Comparison of ENCODE assay signal across 25 cellular contexts in genomic region chr4:40688446-40689095, GRCh38. TPM values are rescaled to one million over a fixed set of nuclear protein-coding genes. Genes with fewer than 3 reads are reported as not detected.
DNase-seq lines count a peak whose midpoint lies in the region; ATAC-seq and TF ChIP-seq lines count a peak whose summit lies in the region.
"Had no signal": no experiment of that assay in that cellular context is flagged by ENCODE, and none has a peak within 500 bp of the region (broad histone marks: within the 10 kb centered on the region; RNA-seq: fewer than 3 reads in every experiment).

No MANE protein-coding gene starts in this region.

- peak overlapping the region; percentile 74 for H3K27ac Mint-ChIP-seq in activated naive CD8-positive, alpha-beta T cell treated with anti-CD3 and anti-CD28 coated beads for 36 hours
- H3K27ac Mint-ChIP-seq: CD14-positive monocyte; effector memory CD8-positive, alpha-beta T cell; neural progenitor cell; T-cell had no signal

- H3K27me3 Mint-ChIP-seq in activated T-cell treated with anti-CD3 and anti-CD28 coated beads, Interleukin-2, amount 50 U/mL, for 4 hours (ENCODE audit: low read depth) = peaks cover 5% of the 10 kb centered on the region
- peaks cover 5% of the 10 kb centered on the region for H3K27me3 Mint-ChIP-seq in activated naive CD8-positive, alpha-beta T cell treated with anti-CD3 and anti-CD28 coated beads for 36 hours
- H3K27me3 Mint-ChIP-seq: T-cell had no signal

- no peak overlapping the region for H3K4me3 ChIP-seq in PC-9
- H3K4me3 ChIP-seq: body of pancreas, HAP-1, heart left ventricle, neural progenitor cell, prostate gland, suprapubic skin had no signal

- intact Hi-C loops in PC-9 (cut with micrococcal nuclease; ENCODE audit: unreplicated experiment) = no loop called here

- CTCF ChIA-PET in PC-9 (lab: Charles Lee) = interaction anchor here (0.6 kb wide), 1 partner anchor 46 kb away, joined by 8 read pairs; no protein-coding TSS in a partner anchor

- no peaks in the 10 kb centered on the region for H3K9me2 ChIP-seq in PC-9 (ENCODE audit: insufficient read depth)

- peaks cover 9% of the 10 kb centered on the region for H3K4me1 Mint-ChIP-seq in activated T-cell treated with anti-CD3 and anti-CD28 coated beads, Interleukin-2, amount 50 U/mL, for 4 hours (ENCODE audit: low read depth)
- peaks cover 5% of the 10 kb centered on the region for H3K4me1 Mint-ChIP-seq in activated naive CD8-positive, alpha-beta T cell treated with anti-CD3 and anti-CD28 coated beads for 36 hours

- no peak overlapping the region for H2AFZ ChIP-seq in PC-9
- H2AFZ ChIP-seq: neural progenitor cell had no signal

- no peaks in the 10 kb centered on the region for H3K36me3 ChIP-seq in PC-9 (ENCODE audit: low read depth)
- H3K36me3 ChIP-seq: HAP-1, heart left ventricle, neural progenitor cell, prostate gland, suprapubic skin had no signal

- H3K4me3 Mint-ChIP-seq in activated T-cell treated with anti-CD3 and anti-CD28 coated beads, Interleukin-2, amount 50 U/mL, for 4 hours = no peak overlapping the region
- H3K4me3 Mint-ChIP-seq in activated naive CD8-positive, alpha-beta T cell treated with anti-CD3 and anti-CD28 coated beads for 36 hours = no peak overlapping the region
- H3K4me3 Mint-ChIP-seq: CD14-positive monocyte; effector memory CD8-positive, alpha-beta T cell; neural progenitor cell; T-cell had no signal

- no peak for TF ChIP-seq CTCF in PC-9 (conservative IDR thresholded peaks at IDR 0.05)

- POLR2A ChIA-PET in PC-9 (lab: Charles Lee; ENCODE audit: unreplicated experiment) = interaction anchor here (0.6 to 0.7 kb wide), 2 partner anchors 16 kb away, joined by 3 to 17 read pairs; no protein-coding TSS in a partner anchor

- no peak overlapping the region for H3K4me2 ChIP-seq in PC-9
- H3K4me2 ChIP-seq: neural progenitor cell had no signal

- H3K36me3 Mint-ChIP-seq in activated T-cell treated with anti-CD3 and anti-CD28 coated beads, Interleukin-2, amount 50 U/mL, for 4 hours (ENCODE audit: insufficient read depth) = no peaks in the 10 kb centered on the region
- no peaks in the 10 kb centered on the region for H3K36me3 Mint-ChIP-seq in activated naive CD8-positive, alpha-beta T cell treated with anti-CD3 and anti-CD28 coated beads for 36 hours
- H3K36me3 Mint-ChIP-seq: CD14-positive monocyte, neural progenitor cell, T-cell had no signal

- no TSS peak for BruUV-seq in PC-9 (replicated peaks; lab: Mats Ljungman, UMichigan)

- H3K9me3 ChIP-seq in PC-9 (ENCODE audit: insufficient read depth, low read depth) = no peaks in the 10 kb centered on the region
- H3K9me3 ChIP-seq: body of pancreas, prostate gland, suprapubic skin had no signal

- peak overlapping the region; percentile 35; the same call in 1 of the 2 replicates for H3K27ac ChIP-seq in PC-9
- H3K27ac ChIP-seq: body of pancreas, heart left ventricle, neural progenitor cell, prostate gland, suprapubic skin had no signal

- no peaks in the 10 kb centered on the region for H3K27me3 ChIP-seq in PC-9 (ENCODE audit: insufficient read depth, low read depth)
- H3K27me3 ChIP-seq: body of pancreas, neural progenitor cell, suprapubic skin had no signal

- ATAC-seq in activated T-cell treated with anti-CD3 and anti-CD28 coated beads, Interleukin-2, amount 50 U/mL, for 4 hours = peak; percentile 94 to 95
- ATAC-seq in HG02798 (IDR thresholded peaks at IDR 0.05; ENCODE audit: poor library complexity, unreplicated experiment) (no peak), GM19463 (IDR thresholded peaks at IDR 0.05; ENCODE audit: unreplicated experiment) (no peak)
- ATAC-seq: body of pancreas; effector memory CD8-positive, alpha-beta T cell; heart left ventricle; left ventricle myocardium superior; T-cell had no signal

- no peaks in the 10 kb centered on the region for H4K20me1 ChIP-seq in PC-9 (ENCODE audit: insufficient read depth)

- H3K79me2 ChIP-seq in PC-9 (ENCODE audit: low read depth) = no peaks in the 10 kb centered on the region

- DNase-seq in activated T-cell treated with anti-CD3 and anti-CD28 coated beads, Interleukin-2, amount 50 U/mL, for 4 hours = no peak
- DNase-seq in activated T-cell treated with anti-CD3 and anti-CD28 coated beads, Interleukin-2, amount 50 U/mL, for 1 hour = no peak
- DNase-seq in PC-9 (peak in 1 of 2 experiments; percentile 55), epidermal melanocyte (ENCODE audit: insufficient read length, low spot score) (no peak)
- DNase-seq in activated naive CD8-positive, alpha-beta T cell treated with anti-CD3 and anti-CD28 coated beads for 36 hours = peak; percentile 21
- DNase-seq in stimulated activated CD4-positive, alpha-beta T cell treated with anti-CD3 and anti-CD28 coated beads, Interleukin-4, amount 100 ng/mL, for 24 hours = peak; percentile 37
- DNase-seq: body of pancreas; effector memory CD8-positive, alpha-beta T cell; heart left ventricle; KG1; left ventricle myocardium superior; MV-4-11; NCI-H1694 treated with DMSO at 0.1 percent for 48 hours; NCI-H774; OCI-M1; SIG-M5; small intestine; T-cell had no signal

- peaks cover 29% of the 10 kb centered on the region for H3K4me1 ChIP-seq in PC-9 (replicated peaks; ENCODE audit: insufficient read depth)
- H3K4me1 ChIP-seq: body of pancreas, neural progenitor cell, prostate gland had no signal

- no peaks in the 10 kb centered on the region for H3F3A ChIP-seq in PC-9 (ENCODE audit: insufficient read depth, low read depth)

- H3K9me3 Mint-ChIP-seq in activated T-cell treated with anti-CD3 and anti-CD28 coated beads, Interleukin-2, amount 50 U/mL, for 4 hours = no peaks in the 10 kb centered on the region
- peaks cover 4% of the 10 kb centered on the region for H3K9me3 Mint-ChIP-seq in activated naive CD8-positive, alpha-beta T cell treated with anti-CD3 and anti-CD28 coated beads for 36 hours
- H3K9me3 Mint-ChIP-seq: CD14-positive monocyte; effector memory CD8-positive, alpha-beta T cell; T-cell had no signal

RNA-seq across cellular contexts. Expression of gene RBM47, which starts 58.9 kb away (rescaled TPM):
- 1 to 10 TPM in 2 of 3 donors, under 1 TPM in 1; 0.87 to 1.9 (median 1.1) TPM for total RNA-seq in activated T-cell treated with anti-CD3 and anti-CD28 coated beads, Interleukin-2, amount 50 U/mL, for 4 hours
- total RNA-seq in PC-9 (2021) = 78.0 and 79.0 TPM in 2 replicates
- under 1 TPM; 0.16 to 0.22 TPM for total RNA-seq in activated naive CD8-positive, alpha-beta T cell treated with anti-CD3 and anti-CD28 coated beads for 36 hours

Comparison
In these comparisons a context has a peak if more than half of its experiments do, and no peak if none do; other contexts are left out.
1. ATAC-seq: peak in activated T-cell treated with anti-CD3 and anti-CD28 coated beads, Interleukin-2, amount 50 U/mL, for 4 hours (2 of 2); none in HG02798 (single experiment) and GM19463 (single experiment).
2. DNase-seq: peak in activated naive CD8-positive, alpha-beta T cell treated with anti-CD3 and anti-CD28 coated beads for 36 hours (single experiment) and stimulated activated CD4-positive, alpha-beta T cell treated with anti-CD3 and anti-CD28 coated beads, Interleukin-4, amount 100 ng/mL, for 24 hours (single experiment); none in activated T-cell treated with anti-CD3 and anti-CD28 coated beads, Interleukin-2, amount 50 U/mL, for 4 hours (single experiment), activated T-cell treated with anti-CD3 and anti-CD28 coated beads, Interleukin-2, amount 50 U/mL, for 1 hour (single experiment) and epidermal melanocyte (single experiment).
3. RNA of gene RBM47, which starts 58.9 kb away (total RNA-seq): 78.0 to 79.0 TPM in PC-9; 0.87 to 1.9 TPM in activated T-cell treated with anti-CD3 and anti-CD28 coated beads, Interleukin-2, amount 50 U/mL, for 4 hours and 0.16 to 0.22 TPM in activated naive CD8-positive, alpha-beta T cell treated with anti-CD3 and anti-CD28 coated beads for 36 hours; every median in the first group is over 10 times any median in the second.